ENCODE assay signal across 9 cellular contexts in the genomic region with DNA sequence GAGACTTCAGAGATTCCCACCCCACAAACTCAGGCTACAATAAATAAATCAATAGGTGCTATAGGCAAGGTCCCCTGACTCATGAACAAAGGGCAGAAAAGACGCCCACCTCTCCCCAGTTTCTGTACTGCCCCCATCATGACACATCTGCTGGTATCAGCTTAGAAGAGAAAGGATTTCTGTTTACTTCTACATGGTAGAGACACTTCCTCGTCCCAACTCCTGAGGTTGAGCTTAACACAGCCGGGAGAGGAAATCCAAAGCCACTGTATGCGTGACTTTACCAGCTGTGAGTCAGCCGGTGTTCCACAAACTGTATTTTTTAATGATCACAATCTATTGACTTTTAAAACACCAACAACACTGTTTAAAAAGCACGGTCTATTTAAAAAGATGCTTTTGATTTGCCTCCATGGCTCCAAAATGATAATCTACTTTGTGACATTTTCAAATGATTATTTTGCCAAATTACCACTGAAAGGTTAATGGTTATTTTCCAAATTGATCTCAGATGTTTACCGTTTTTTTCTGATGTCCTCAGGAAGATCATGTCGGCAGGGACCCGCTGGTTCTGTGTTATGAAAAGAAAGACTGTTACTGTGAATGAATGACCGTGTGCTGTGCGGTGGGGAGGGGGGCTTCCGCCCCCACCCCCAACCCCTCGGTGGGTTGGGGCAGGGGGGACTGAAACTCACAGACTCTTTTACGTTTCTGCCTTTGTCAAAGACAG.
DNase-seq lines count a peak whose midpoint lies in the region; ATAC-seq and TF ChIP-seq lines count a peak whose summit lies in the region.
"Had no signal": no experiment of that assay in that cellular context is flagged by ENCODE, and none has a peak within 500 bp of the region (broad histone marks: within the 10 kb centered on the region; RNA-seq: fewer than 3 reads in every experiment).

No MANE protein-coding gene starts in this region.

- intact Hi-C loops in left lung (cut with DNase I) (no loop called here), psoas muscle (cut with DNase I) (no loop called here)

- DNase-seq in AG08395 (ENCODE audit: low spot score) (peak; percentile 82), HFF-Myc (ENCODE audit: extremely low read depth, low read depth) (peak; percentile 81), adipocyte (ENCODE audit: low read depth) (peak; percentile 84), left lung (no peak), HuH-7.5 (ENCODE audit: low spot score) (no peak), psoas muscle (no peak), hippocampal formation (lab: John Stamatoyannopoulos, UW) (no peak)
- DNase-seq: effector CD8-positive, alpha-beta T cell had no signal

- WGBS in psoas muscle, 3 donors, result 50 to 56% (median 56%) methylated on average over 14 of the region's 14 CpGs

- H3K4me3 ChIP-seq in HFF-Myc (replicated peaks; ENCODE audit: low read depth, low read length) (peak overlapping the region; percentile 14), adipocyte (ENCODE audit: low read length) (peak overlapping the region; percentile 39), left lung (no peak overlapping the region), psoas muscle (no peak overlapping the region)

- H3K9me3 ChIP-seq in adipocyte (ENCODE audit: control insufficient read depth, low read length), result no peaks in the 10 kb centered on the region
- H3K9me3 ChIP-seq in left lung, result no peaks in the 10 kb centered on the region
- H3K9me3 ChIP-seq in psoas muscle, result no peaks in the 10 kb centered on the region

- TF ChIP-seq CTCF in HFF-Myc (IDR thresholded peaks at IDR 0.05; ENCODE audit: low read depth, low read length, missing control alignments), result no peak
- no peak for TF ChIP-seq CTCF in left lung (IDR thresholded peaks at IDR 0.05)
- no peak for TF ChIP-seq CTCF in psoas muscle (IDR thresholded peaks at IDR 0.05)

- ATAC-seq in left lung, result peak; percentile 64
- ATAC-seq in HG03039 (IDR thresholded peaks at IDR 0.05; ENCODE audit: unreplicated experiment), result no peak
- no peak for ATAC-seq in psoas muscle

- peak overlapping the region in 1 of 2 donors; percentile 47 for H3K27ac ChIP-seq in left lung
- no peak overlapping the region for H3K27ac ChIP-seq in psoas muscle

- H3K27me3 ChIP-seq in adipocyte (replicated peaks; ENCODE audit: control insufficient read depth, insufficient read depth, low read length) (no peaks in the 10 kb centered on the region), left lung (no peaks in the 10 kb centered on the region), psoas muscle (ENCODE audit: insufficient read depth in 3 of 3, low read length in 2 of 3) (no peaks in the 10 kb centered on the region)

- peaks cover 21% of the 10 kb centered on the region for H3K4me1 ChIP-seq in adipocyte (ENCODE audit: control insufficient read depth, insufficient read depth, low read length)
- peaks cover 0 to 17% of the 10 kb centered on the region in 2 donors for H3K4me1 ChIP-seq in left lung
- H3K4me1 ChIP-seq in psoas muscle, result no peaks in the 10 kb centered on the region

- H3K36me3 ChIP-seq in adipocyte (ENCODE audit: control insufficient read depth, insufficient read depth, low read length, severe bottlenecking), result peaks cover 34% of the 10 kb centered on the region
- peaks cover 0 to 9% of the 10 kb centered on the region in 2 donors for H3K36me3 ChIP-seq in left lung
- peaks cover 2 to 4% of the 10 kb centered on the region in 2 donors for H3K36me3 ChIP-seq in psoas muscle (ENCODE audit: insufficient read depth in 1 of 2, low read depth in 1 of 2)

- peak overlapping the region; percentile 38 for H3K9ac ChIP-seq in adipocyte (ENCODE audit: low read length)

Comparison
In these comparisons a context has a peak if more than half of its experiments do, and no peak if none do; other contexts are left out.
1. DNase-seq: peak in AG08395 (single experiment), HFF-Myc (single experiment) and adipocyte (single experiment); none in left lung (0 of 2), HuH-7.5 (single experiment), psoas muscle (0 of 2) and hippocampal formation (0 of 2).
2. H3K4me3 ChIP-seq: peak in HFF-Myc (single experiment) and adipocyte (single experiment); none in left lung (0 of 2) and psoas muscle (single experiment).